In genomic region chr20:11585752-11586352, GRCh38 we compare ENCODE assay signal across 8 cellular contexts.
DNase-seq lines count a peak whose midpoint lies in the region; FAIRE-seq and TF ChIP-seq lines count a peak whose summit lies in the region.

No MANE protein-coding gene starts in this region.

- H3K79me2 ChIP-seq in OCI-LY3 (ENCODE audit: low read length) (no peaks in the 10 kb centered on the region), fibroblast of lung (ENCODE audit: control insufficient read depth, insufficient read depth, low read length) (no peaks in the 10 kb centered on the region)

- no peak overlapping the region for H2AFZ ChIP-seq in OCI-LY3 (ENCODE audit: low read depth, low read length)
- no peak overlapping the region for H2AFZ ChIP-seq in fibroblast of lung (ENCODE audit: low read length)

- H3K9ac ChIP-seq in OCI-LY3 (ENCODE audit: low read length) (no peak overlapping the region), fibroblast of lung (ENCODE audit: insufficient read depth, low read length) (no peak overlapping the region)

- H3K4me1 ChIP-seq in breast epithelium, result no peaks in the 10 kb centered on the region
- H3K4me1 ChIP-seq in OCI-LY3 (ENCODE audit: low read length), result no peaks in the 10 kb centered on the region
- H3K4me1 ChIP-seq in fibroblast of lung (ENCODE audit: control insufficient read depth, extremely low read depth, insufficient read depth, low read length), result no peaks in the 10 kb centered on the region

- H3K4me2 ChIP-seq in OCI-LY3 (ENCODE audit: low read length) (no peak overlapping the region), fibroblast of lung (ENCODE audit: extremely low read depth, insufficient read depth, low read length) (no peak overlapping the region)

- CTCF ChIA-PET in MCF 10A (lab: Yijun Ruan, JAX), result interaction anchor here (0.6 to 1.8 kb wide), 13 partner anchors 7 to 1619 kb away, joined by 3 to 14 read pairs (median 4); no protein-coding TSS in a partner anchor

- H3K36me3 Mint-ChIP-seq in MCF 10A (ENCODE audit: insufficient read depth, unreplicated experiment), result no peaks in the 10 kb centered on the region

- no peaks in the 10 kb centered on the region for H3K4me1 Mint-ChIP-seq in MCF 10A (ENCODE audit: insufficient read depth, unreplicated experiment)

- peak; percentile 41 for TF ChIP-seq CTCF in MCF 10A (IDR thresholded peaks at IDR 0.05; ENCODE audit: unreplicated experiment)
- peak in 1 of 3 donors; percentile 11 for TF ChIP-seq CTCF in breast epithelium (IDR thresholded peaks at IDR 0.05)
- peak; percentile 44 for TF ChIP-seq CTCF in OCI-LY3 (IDR thresholded peaks at IDR 0.05; ENCODE audit: low read depth, low read length)
- TF ChIP-seq CTCF in fibroblast of lung (conservative IDR thresholded peaks at IDR 0.05 in 1 of 2, IDR thresholded peaks at IDR 0.05 in 1 of 2; ENCODE audit: low read depth in 1 of 2, low read length in 2 of 2), result peak; percentile 18 to 34
- TF ChIP-seq CTCF in GM13977 (IDR thresholded peaks at IDR 0.05; ENCODE audit: extremely low read depth, insufficient read depth, missing control alignments), result no peak

- POLR2A ChIA-PET in MCF 10A (lab: Yijun Ruan, JAX), result no interaction called here

- intact Hi-C loops in MCF 10A (cut with micrococcal nuclease) (no loop called here), breast epithelium (cut with DNase I; ENCODE audit: low total_unique reads) (no loop called here)

- TF ChIP-seq POLR2A in breast epithelium (IDR thresholded peaks at IDR 0.05), result no peak

- H3K27me3 Mint-ChIP-seq in MCF 10A (ENCODE audit: insufficient read depth, unreplicated experiment), result peaks cover 14% of the 10 kb centered on the region

- FAIRE-seq in urothelium cell line (lab: Jason Lieb, UNC), result no peak

- H3K4me3 Mint-ChIP-seq in MCF 10A (ENCODE audit: unreplicated experiment), result no peak overlapping the region

- H3K9me3 Mint-ChIP-seq in MCF 10A (ENCODE audit: unreplicated experiment), result no peaks in the 10 kb centered on the region

- H3K27me3 ChIP-seq in breast epithelium (no peaks in the 10 kb centered on the region), OCI-LY3 (ENCODE audit: low read depth, low read length) (0 out of 2 replicates have a peak, but pooled peaks cover 3% of the 10 kb centered on the region), fibroblast of lung (ENCODE audit: control insufficient read depth, insufficient read depth, low read length) (no peaks in the 10 kb centered on the region)

- H4K20me1 ChIP-seq in OCI-LY3 (ENCODE audit: insufficient read depth, low read length) (no peaks in the 10 kb centered on the region), fibroblast of lung (ENCODE audit: control insufficient read depth, extremely low read depth, insufficient read depth, low read length) (no peaks in the 10 kb centered on the region)

- no peaks in the 10 kb centered on the region for H3K36me3 ChIP-seq in breast epithelium
- H3K36me3 ChIP-seq in OCI-LY3 (replicated peaks; ENCODE audit: low read depth, low read length), result no peaks in the 10 kb centered on the region
- H3K36me3 ChIP-seq in fibroblast of lung (ENCODE audit: control insufficient read depth, insufficient read depth, low read length), result no peaks in the 10 kb centered on the region

- in situ Hi-C loops in GM13977 (cut with MboI; ENCODE audit: low pct_unique_long_range_greater_than_20kb, low sequenced_read_pairs, unreplicated experiment), result no loop called here

- BruUV-seq in MCF 10A (replicated peaks; lab: Mats Ljungman, UMichigan), result no TSS peak

- H3K27ac ChIP-seq in breast epithelium (no peak overlapping the region), OCI-LY3 (ENCODE audit: low read length) (no peak overlapping the region), fibroblast of lung (ENCODE audit: insufficient read depth, low read length) (no peak overlapping the region)

- DNase-seq in MCF 10A (ENCODE audit: unreplicated experiment) (peak; percentile 22), breast epithelium (ENCODE audit: low spot score in 2 of 2) (no peak), fibroblast of lung (ENCODE audit: low read depth in 2 of 2) (peak; percentile 5 to 9), urothelium cell line (ENCODE audit: low spot score) (peak; percentile 18), ecto neural progenitor cell (ENCODE audit: low spot score) (no peak), GM13977 (ENCODE audit: low spot score) (no peak)
- DNase-seq in activated T-cell treated with anti-CD3 and anti-CD28 coated beads, Interleukin-2, amount 50 U/mL, for 48 hours, result no peak

- H3K4me3 ChIP-seq in breast epithelium, result no peak overlapping the region
- no peak overlapping the region for H3K4me3 ChIP-seq in OCI-LY3 (ENCODE audit: low read length)
- no peak overlapping the region for H3K4me3 ChIP-seq in fibroblast of lung (replicated peaks in 1 of 4; ENCODE audit: control extremely low read depth in 1 of 4, insufficient read depth in 1 of 4, low read depth in 3 of 4, low read length in 4 of 4)

- no peak overlapping the region for H3K27ac Mint-ChIP-seq in MCF 10A (ENCODE audit: low read depth, unreplicated experiment)

- H3K9me3 ChIP-seq in breast epithelium (no peaks in the 10 kb centered on the region), OCI-LY3 (ENCODE audit: insufficient read depth, low read length) (no peaks in the 10 kb centered on the region), fibroblast of lung (ENCODE audit: control insufficient read depth, insufficient read depth, low read depth, low read length) (no peaks in the 10 kb centered on the region)

Comparison
In these comparisons a context has a peak if more than half of its experiments do, and no peak if none do; other contexts are left out.
1. DNase-seq: peak in MCF 10A (single experiment), fibroblast of lung (2 of 2) and urothelium cell line (single experiment); none in breast epithelium (0 of 2), ecto neural progenitor cell (single experiment), activated T-cell treated with anti-CD3 and anti-CD28 coated beads, Interleukin-2, amount 50 U/mL, for 48 hours (0 of 2) and GM13977 (single experiment).